Comparison of ENCODE assay signal across 27 cellular contexts in the genomic region with DNA sequence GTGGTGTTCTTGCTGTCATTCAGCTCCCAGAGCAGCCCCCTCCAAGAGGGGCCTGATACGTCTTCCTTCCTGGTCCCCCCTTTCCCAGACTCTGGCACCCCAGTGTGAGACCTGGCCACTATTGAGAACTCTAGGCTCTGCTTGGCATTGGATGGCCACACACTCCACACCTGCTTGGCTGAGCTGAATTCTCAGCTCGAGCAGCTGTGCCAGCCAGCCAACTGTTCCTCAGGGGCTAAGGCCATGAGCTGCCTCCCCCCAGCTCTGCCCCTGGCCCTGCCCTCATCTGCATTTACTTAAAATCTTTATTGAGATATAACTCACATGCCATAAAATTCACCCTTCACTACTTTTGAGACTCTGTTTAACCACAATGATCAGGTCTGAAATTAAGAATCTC. TPM values are rescaled to one million over a fixed set of nuclear protein-coding genes. Genes with fewer than 3 reads are reported as not detected.
"Had no signal": no experiment of that assay in that cellular context is flagged by ENCODE, and none has a peak within 500 bp of the region (broad histone marks: within the 10 kb centered on the region; RNA-seq: fewer than 3 reads in every experiment).

No MANE protein-coding gene starts in this region.

- H3K36me3 ChIP-seq: left lung, lower lobe of right lung, ovary, prostate gland, sigmoid colon, tibial nerve, uterus had no signal

- H3K4me3 ChIP-seq: left lung, lower lobe of right lung, ovary, prostate gland, sigmoid colon, smooth muscle cell, tibial nerve, uterus had no signal

- ATAC-seq: left colon; left lung; naive thymus-derived CD4-positive, alpha-beta T cell; natural killer cell treated with Interleukin-12 subunit alpha and Interleukin-12 subunit beta and Interleukin-15 and Interleukin-18, amount 100 ng/mL, for 72 hours; right cardiac atrium; stimulated activated memory B cell treated with anti-CD40 and anti-IgM and Interleukin-4, amounts not matched to agents 10 μg/mL and 1 μg/mL and 100 μg/mL, for 72 hours; stimulated activated naive CD8-positive, alpha-beta T cell treated with anti-CD3 and anti-CD28 coated beads, Interleukin-15, amount 100 ng/mL, for 72 hours had no signal

- H3K4me1 ChIP-seq: left lung, lower lobe of right lung, prostate gland, tibial nerve, uterus had no signal

- DNase-seq: hippocampal formation; kidney; left colon; left lung; lower lobe of right lung; mammary epithelial cell; mesendoderm; naive thymus-derived CD4-positive, alpha-beta T cell; ovary; posterior cingulate gyrus; retina; right cardiac atrium; sigmoid colon; stimulated activated CD4-positive, alpha-beta T cell treated with anti-CD3 and anti-CD28 coated beads, Interleukin-1b, Interleukin-23, amount 100 ng/mL, for 48 hours; stimulated activated CD4-positive, alpha-beta T cell treated with anti-CD3 and anti-CD28 coated beads, Interleukin-2, amount 100 ng/mL, for 48 hours; stimulated activated CD4-positive, alpha-beta T cell treated with anti-CD3 and anti-CD28 coated beads, Interleukin-4, amount 100 ng/mL, for 4 hours; stimulated activated CD8-positive, alpha-beta memory T cell treated with anti-CD3 and anti-CD28 coated beads, Interleukin-4, amount 100 ng/mL, for 48 hours; stimulated activated naive CD4-positive, alpha-beta T cell treated with Interleukin-2 at 50 U/mL for 16 hours; stimulated activated naive CD8-positive, alpha-beta T cell treated with anti-CD3 and anti-CD28 coated beads, Interleukin-15, amount 100 ng/mL, for 72 hours; substantia nigra; uterus had no signal

- FAIRE-seq: kidney had no signal

- H3K27ac ChIP-seq: left lung, lower lobe of right lung, ovary, prostate gland, sigmoid colon, tibial nerve, uterus had no signal

- H3K9me3 ChIP-seq: left lung, lower lobe of right lung, ovary, prostate gland, sigmoid colon, tibial nerve, uterus had no signal

- H3K27me3 ChIP-seq: ovary, uterus had no signal

RNA-seq across cellular contexts. Expression of a gene that starts 6.7 kb away (rescaled TPM):
- total RNA-seq: lower lobe of right lung, mononuclear cell had no signal
- polyA plus RNA-seq: naive thymus-derived CD4-positive, alpha-beta T cell; smooth muscle cell had no signal
